Comparison of ENCODE assay signal across 28 cellular contexts in genomic region chr1:184832517-184832916, GRCh38.
"Had no signal": no experiment of that assay in that cellular context is flagged by ENCODE, and none has a peak within 500 bp of the region (broad histone marks: within the 10 kb centered on the region; RNA-seq: fewer than 3 reads in every experiment).

No MANE protein-coding gene starts in this region.

- H3K36me3 Mint-ChIP-seq: naive B cell, neural progenitor cell had no signal

- H3K4me3 Mint-ChIP-seq: immature natural killer cell; mesothelial cell of epicardium; naive B cell; natural killer cell; nephron progenitor cell; neural progenitor cell; stimulated activated naive B cell treated with anti-CD40 and anti-IgM and Interleukin-4, amounts not matched to agents 10 μg/mL and 1 μg/mL and 100 μg/mL, for 72 hours; stimulated activated naive CD8-positive, alpha-beta T cell treated with anti-CD3 and anti-CD28 coated beads, Interleukin-15, Interleukin-2, amounts not matched to agents 100 ng/mL and 50 ng/mL, for 24 hours had no signal

- H3K9me3 ChIP-seq: left lung, neutrophil, right atrium auricular region, right lobe of liver, suprapubic skin, thoracic aorta, tibial artery, uterus had no signal

- H3K27ac ChIP-seq: left lung, neural progenitor cell, neutrophil, parathyroid adenoma, right lobe of liver, suprapubic skin, tibial artery, uterus had no signal

- H3K4me3 ChIP-seq: left lung, lung, neural progenitor cell, right atrium auricular region, right lobe of liver, smooth muscle cell, suprapubic skin, thoracic aorta, tibial artery, uterus had no signal

- H3K27me3 Mint-ChIP-seq: naive B cell; stimulated activated naive B cell treated with anti-CD40 and anti-IgM and Interleukin-4, amounts not matched to agents 10 μg/mL and 1 μg/mL and 100 μg/mL, for 72 hours had no signal

- ATAC-seq: left colon; left lung; natural killer cell; right lobe of liver; stimulated activated naive B cell treated with anti-CD40 and anti-IgM and Interleukin-4, amounts not matched to agents 10 μg/mL and 1 μg/mL and 100 μg/mL, for 72 hours had no signal

- DNase-seq: hypothalamus; immature natural killer cell; kidney; left colon; left lung; mesendoderm; naive B cell; natural killer cell; nephron progenitor cell; occipital lobe; right lobe of liver; stimulated activated CD4-positive, alpha-beta T cell treated with anti-CD3 and anti-CD28 coated beads, Interleukin-1b, Interleukin-23, amount 100 ng/mL, for 48 hours; stimulated activated CD4-positive, alpha-beta T cell treated with anti-CD3 and anti-CD28 coated beads, Interleukin-2, amount 100 ng/mL, for 48 hours; stimulated activated CD4-positive, alpha-beta T cell treated with anti-CD3 and anti-CD28 coated beads, Interleukin-4, amount 100 ng/mL, for 4 hours; stimulated activated CD8-positive, alpha-beta memory T cell treated with anti-CD3 and anti-CD28 coated beads, Interleukin-4, amount 100 ng/mL, for 48 hours; stimulated activated naive B cell treated with anti-CD40 and anti-IgM and Interleukin-4, amounts not matched to agents 10 μg/mL and 1 μg/mL and 100 μg/mL, for 72 hours; tibial artery; uterus had no signal

- H3K27ac Mint-ChIP-seq: mesothelial cell of epicardium; naive B cell; natural killer cell; nephron progenitor cell; neural progenitor cell; stimulated activated naive B cell treated with anti-CD40 and anti-IgM and Interleukin-4, amounts not matched to agents 10 μg/mL and 1 μg/mL and 100 μg/mL, for 72 hours; stimulated activated naive CD8-positive, alpha-beta T cell treated with anti-CD3 and anti-CD28 coated beads, Interleukin-15, Interleukin-2, amounts not matched to agents 100 ng/mL and 50 ng/mL, for 24 hours had no signal

- H3K4me1 Mint-ChIP-seq: immature natural killer cell, naive B cell, neural progenitor cell had no signal

- H3K27me3 ChIP-seq: left lung, neural progenitor cell, neutrophil, right atrium auricular region, right lobe of liver, suprapubic skin, tibial artery, uterus had no signal

- H3K9me3 Mint-ChIP-seq: natural killer cell; stimulated activated naive CD8-positive, alpha-beta T cell treated with anti-CD3 and anti-CD28 coated beads, Interleukin-15, Interleukin-2, amounts not matched to agents 100 ng/mL and 50 ng/mL, for 24 hours had no signal

- H3K36me3 ChIP-seq: neural progenitor cell, right lobe of liver, uterus had no signal

- H3K4me1 ChIP-seq: left lung, neural progenitor cell, parathyroid adenoma, right lobe of liver had no signal
